In the genomic region with DNA sequence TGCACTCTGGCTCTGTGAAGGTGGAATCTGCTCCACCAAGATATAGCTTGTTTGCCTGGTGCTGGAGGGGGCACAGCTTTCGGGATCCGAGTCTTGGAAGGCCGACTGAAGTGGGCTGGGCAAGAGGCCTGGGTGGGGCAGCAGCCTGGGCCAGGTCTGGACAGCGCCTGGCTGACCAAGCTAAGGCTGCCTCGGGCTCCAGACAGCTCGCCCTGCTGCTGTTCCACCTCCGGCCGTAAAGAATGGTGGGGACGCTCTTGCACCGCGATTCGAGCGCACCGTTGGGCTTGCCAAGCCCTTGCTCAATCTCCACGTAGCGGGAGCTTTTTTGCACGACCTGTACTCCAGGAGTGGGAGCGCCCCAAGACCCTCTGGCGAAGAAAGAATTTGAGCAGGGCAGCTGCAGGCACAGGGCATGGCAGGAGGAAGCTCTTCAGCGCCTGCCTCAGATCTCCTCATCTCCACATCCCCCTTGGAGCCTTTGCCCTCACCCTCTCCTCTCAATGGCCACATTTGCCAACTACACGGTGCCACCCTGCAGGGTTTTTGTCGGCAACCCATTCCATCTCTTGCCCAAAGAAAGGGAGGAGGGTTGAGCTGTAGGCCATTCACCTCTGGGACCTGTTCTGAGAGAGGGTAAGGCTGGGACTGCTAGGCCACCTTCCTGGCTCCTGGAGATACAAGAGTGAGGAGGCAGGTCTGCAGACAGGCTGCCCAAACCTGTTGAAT, we compare ENCODE assay signal across 9 cellular contexts. TPM values are rescaled to one million over a fixed set of nuclear protein-coding genes. Genes with fewer than 3 reads are reported as not detected.
DNase-seq lines count a peak whose midpoint lies in the region; ATAC-seq, FAIRE-seq and TF ChIP-seq lines count a peak whose summit lies in the region.
"Had no signal": no experiment of that assay in that cellular context is flagged by ENCODE, and none has a peak within 500 bp of the region (broad histone marks: within the 10 kb centered on the region; RNA-seq: fewer than 3 reads in every experiment).

No MANE protein-coding gene starts in this region.

- ATAC-seq in GM18907 (IDR thresholded peaks at IDR 0.05; ENCODE audit: unreplicated experiment), result peak; percentile 80
- ATAC-seq in HG03432 (IDR thresholded peaks at IDR 0.05; ENCODE audit: unreplicated experiment), result peak; percentile 91
- ATAC-seq in Panc1, result peak; percentile 89
- peak; percentile 80 for ATAC-seq in mucosa of descending colon
- ATAC-seq in HG03571 (IDR thresholded peaks at IDR 0.05; ENCODE audit: unreplicated experiment), result no peak

- intact Hi-C loops in Panc1 (cut with micrococcal nuclease; ENCODE audit: unreplicated experiment), result loop anchor here (2.0 to 10.0 kb wide), 3 partner anchors 371 to 1063 kb away; a partner anchor contains a TSS
- intact Hi-C loops in mucosa of descending colon (cut with DNase I, micrococcal nuclease), result loop anchor here (5.0 to 10.0 kb wide), 2 partner anchors 879 to 881 kb away; a partner anchor contains a TSS

- POLR2A ChIA-PET in Panc1 (lab: Charles Lee) (no interaction called here), H1 (lab: Charles Lee; ENCODE audit: partially characterized antibody) (no interaction called here)

- DNase-seq in DMS 273 (lab: John Stamatoyannopoulos, UW; ENCODE audit: unreplicated experiment) (peak; percentile 83), Panc1 (ENCODE audit: low read depth, low spot score) (peak; percentile 22), H1 (ENCODE audit: low read depth in 1 of 2, low spot score in 2 of 2) (peak in 1 of 2 experiments; percentile 64), mucosa of descending colon (peak in 2 of 3 donors; percentile 37 to 52), NCI-H526 treated with DMSO at 0.1 percent for 48 hours (lab: John Stamatoyannopoulos, UW) (no peak)

- H2BK120ac ChIP-seq in H1 (replicated peaks; ENCODE audit: low read depth, low read length), result no peak overlapping the region

- H3K56ac ChIP-seq in H1 (replicated peaks; ENCODE audit: insufficient read length, low read depth, low read length), result no peak overlapping the region

- FAIRE-seq in H1 (lab: Jason Lieb, UNC), result no peak

- H2BK20ac ChIP-seq in H1 (ENCODE audit: low read length), result no peak overlapping the region

- in situ Hi-C loops in Panc1 (cut with HindIII; ENCODE audit: low pct_unique_long_range_greater_than_20kb, low sequenced_read_pairs), result no loop called here

- H3K14ac ChIP-seq in H1 (ENCODE audit: insufficient read length), result no peak overlapping the region

- H3K4ac ChIP-seq in H1 (replicated peaks; ENCODE audit: insufficient read length, low read depth, low read length), result no peak overlapping the region

- no peak overlapping the region for H3K9ac ChIP-seq in H1 (replicated peaks in 1 of 4; ENCODE audit: extremely low read depth in 1 of 4, low read depth in 3 of 4, low read length in 3 of 4)

- CTCF ChIA-PET in Panc1 (lab: Charles Lee), result interaction anchor here (1.2 to 1.5 kb wide), 2 partner anchors 879 to 882 kb away, joined by 4 to 10 read pairs; no protein-coding TSS in a partner anchor
- CTCF ChIA-PET in H1 (lab: Charles Lee; ENCODE audit: partially characterized antibody), result interaction anchor here (0.6 to 3.5 kb wide), 38 partner anchors 9 to 1057 kb away, joined by 3 to 14 read pairs (median 4); a partner anchor contains a TSS

- H3K4me3 ChIP-seq in Panc1 (ENCODE audit: low read depth in 2 of 2, low read length in 2 of 2) (no peak overlapping the region), H1 (ENCODE audit: extremely low read depth in 1 of 4, insufficient read depth in 2 of 4, low read depth in 3 of 4, low read length in 4 of 4) (no peak overlapping the region), mucosa of descending colon (no peak overlapping the region)
- H3K4me3 ChIP-seq: SK-N-MC had no signal

- H4K91ac ChIP-seq in H1 (replicated peaks; ENCODE audit: insufficient read length, low read length), result peak overlapping the region; percentile 25

- TF ChIP-seq CTCF in Panc1 (IDR thresholded peaks at IDR 0.05) (peak; percentile 88), H1 (IDR thresholded peaks at IDR 0.05; ENCODE audit: control extremely low read depth in 1 of 3, insufficient read depth in 1 of 3, low read depth in 1 of 3, low read length in 3 of 3) (peak; percentile 70 to 91 (median 77)), mucosa of descending colon (IDR thresholded peaks at IDR 0.05) (peak; percentile 49)

- no TSS peak for BruUV-seq in Panc1 (replicated peaks; lab: Mats Ljungman, UMichigan)

- H3K4me1 ChIP-seq in Panc1 (ENCODE audit: control insufficient read depth, insufficient read depth, low read length), result no peaks in the 10 kb centered on the region
- 0 out of 7 replicates have a peak, but pooled peaks cover 0 to 2% (median 0%) of the 10 kb centered on the region in 4 experiments for H3K4me1 ChIP-seq in H1 (replicated peaks in 1 of 4; ENCODE audit: control insufficient read depth in 3 of 4, insufficient read depth in 4 of 4, low read length in 3 of 4)
- no peaks in the 10 kb centered on the region for H3K4me1 ChIP-seq in mucosa of descending colon (ENCODE audit: low read depth)

- no peak overlapping the region for H3K4me2 ChIP-seq in H1 (ENCODE audit: insufficient read depth in 1 of 2, low read depth in 2 of 2, low read length in 2 of 2)

- H2BK5ac ChIP-seq in H1 (ENCODE audit: low read depth, low read length), result no peak overlapping the region

- no peaks in the 10 kb centered on the region for H3K79me1 ChIP-seq in H1 (ENCODE audit: low read depth, low read length)

- H2BK15ac ChIP-seq in H1 (ENCODE audit: low read length), result no peak overlapping the region

- no peak overlapping the region for H4K5ac ChIP-seq in H1 (ENCODE audit: insufficient read length, low read depth, low read length)

- H4K20me1 ChIP-seq in H1 (replicated peaks in 1 of 2; ENCODE audit: control insufficient read depth in 1 of 2, insufficient read depth in 2 of 2, low read length in 2 of 2), result no peaks in the 10 kb centered on the region

- H3K27me3 ChIP-seq in Panc1 (ENCODE audit: control insufficient read depth, insufficient read depth, low read length) (no peaks in the 10 kb centered on the region; the same call in 1 of the 2 replicates), H1 (replicated peaks in 1 of 4; ENCODE audit: control insufficient read depth in 3 of 4, extremely low read depth in 1 of 4, insufficient read depth in 3 of 4, low read length in 3 of 4) (0 out of 7 replicates have a peak, but pooled peaks cover 0 to 2% (median 0%) of the 10 kb centered on the region in 4 experiments)

- no peak overlapping the region for H2AK5ac ChIP-seq in H1 (ENCODE audit: low read depth, low read length)

- H3K18ac ChIP-seq in H1 (ENCODE audit: extremely low read depth, low read length), result no peak overlapping the region

- H2AFZ ChIP-seq in H1 (ENCODE audit: low read length), result peak overlapping the region; percentile 66; the same call in 1 of the 2 replicates

- no peak overlapping the region for H3K23ac ChIP-seq in H1 (ENCODE audit: insufficient read length)

- TF ChIP-seq RAD21 in H1 (IDR thresholded peaks at IDR 0.05 in 1 of 2, conservative IDR thresholded peaks at IDR 0.05 in 1 of 2; ENCODE audit: low read depth in 2 of 2, low read length in 2 of 2), result peak; percentile 87 to 89

- no peak for TF ChIP-seq EP300 in H1 (IDR thresholded peaks at IDR 0.05; ENCODE audit: borderline replicate concordance in 1 of 2, low read depth in 2 of 2, low read length in 2 of 2)

- TF ChIP-seq POLR2A in H1 (IDR thresholded peaks at IDR 0.05; ENCODE audit: control extremely low read depth in 1 of 2, low read depth in 2 of 2, low read length in 2 of 2), result no peak

- H3K36me3 ChIP-seq in Panc1 (ENCODE audit: control insufficient read depth, insufficient read depth, low read length), result no peaks in the 10 kb centered on the region
- no peaks in the 10 kb centered on the region for H3K36me3 ChIP-seq in H1 (ENCODE audit: control insufficient read depth in 2 of 4, insufficient read depth in 4 of 4, low read length in 3 of 4)
- no peaks in the 10 kb centered on the region for H3K36me3 ChIP-seq in mucosa of descending colon (ENCODE audit: low read depth)

- 34% methylated on average over 6 of the region's 22 CpGs; no CpG with 5 or more reads in 1 of the 2 experiments for WGBS in H1 (ENCODE audit: extremely low coverage in 1 of 2, insufficient coverage in 1 of 2, insufficient read length in 1 of 2, insufficient replicate concordance in 2 of 2, low coverage in 1 of 2, low lambda C conversion rate in 2 of 2, missing lambda C conversion rate in 1 of 2), 2 experiments

- H3K9me3 ChIP-seq in Panc1 (ENCODE audit: control insufficient read depth, insufficient read depth, low read depth, low read length), result no peaks in the 10 kb centered on the region
- H3K9me3 ChIP-seq in H1 (ENCODE audit: insufficient read depth in 2 of 2, low read depth in 1 of 2, low read length in 1 of 2), result no peaks in the 10 kb centered on the region
- no peaks in the 10 kb centered on the region for H3K9me3 ChIP-seq in mucosa of descending colon

- H4K8ac ChIP-seq in H1 (ENCODE audit: extremely low read depth, insufficient read depth, low read length), result no peak overlapping the region

- H2BK12ac ChIP-seq in H1 (ENCODE audit: low read depth, low read length), result no peak overlapping the region

- H3K23me2 ChIP-seq in H1 (ENCODE audit: low read depth, low read length), result no peaks in the 10 kb centered on the region; the same call in 1 of the 2 replicates

- H3K27ac ChIP-seq in Panc1 (ENCODE audit: low read length), result no peak overlapping the region
- H3K27ac ChIP-seq in H1 (ENCODE audit: low read depth, low read length), result no peak overlapping the region
- H3K27ac ChIP-seq: SK-N-MC had no signal

- H3K79me2 ChIP-seq in H1 (ENCODE audit: control insufficient read depth in 1 of 2, insufficient read depth in 2 of 2, low read length in 2 of 2), result no peaks in the 10 kb centered on the region

RNA-seq across cellular contexts. Expression of a gene that starts 18.9 kb away (rescaled TPM):
- total RNA-seq in Panc1 (2021; ENCODE audit: unreplicated experiment), result not detected
- polyA plus RNA-seq in Panc1 (2012; ENCODE audit: insufficient read length), result not detected
- total RNA-seq in H1 (2021; fragmentation: NEBNext Ultra II Directional; extraction: Animal tissue kit (Norgen Biotek cat#: 25700)), result not detected in 2 replicates
- polyA plus RNA-seq in H1 (2011; rRNA removed), result not detected in 2 replicates
- not detected for polyA plus RNA-seq in H1 (2011; cell fraction: cytosol; rRNA removed)
- polyA plus RNA-seq in H1 (2011; cell fraction: nucleus; rRNA removed), result not detected
- polyA plus RNA-seq in H1 (2012, experiment 1 of 2), result not detected in 4 replicates
- not detected for polyA plus RNA-seq in H1 (2012, experiment 2 of 2)
- not detected for polyA plus RNA-seq in H1 (2013, experiment 1 of 2)
- polyA plus RNA-seq in H1 (2013, experiment 2 of 2), result not detected
- not detected in 2 replicates for polyA minus RNA-seq in H1 (2011; rRNA and poly(A)+ RNA removed)
- not detected for polyA minus RNA-seq in H1 (2011; cell fraction: cytosol; rRNA and poly(A)+ RNA removed)
- polyA minus RNA-seq in H1 (2011; cell fraction: nucleus; rRNA and poly(A)+ RNA removed), result not detected
- not detected for total RNA-seq in mucosa of descending colon

RNA-seq across cellular contexts. Expression of a gene that starts 37.6 kb away (rescaled TPM):
- total RNA-seq in Panc1 (2021; ENCODE audit: unreplicated experiment) (not detected), mucosa of descending colon (not detected)
- polyA plus RNA-seq in Panc1 (2012; ENCODE audit: insufficient read length), result not detected
- total RNA-seq in H1 (2021; fragmentation: NEBNext Ultra II Directional; extraction: Animal tissue kit (Norgen Biotek cat#: 25700)), result not detected in 2 replicates
- 0.12 and 0.27 TPM in 2 replicates for polyA plus RNA-seq in H1 (2011; rRNA removed)
- not detected for polyA plus RNA-seq in H1 (2011; cell fraction: cytosol; rRNA removed)
- 0.14 TPM for polyA plus RNA-seq in H1 (2011; cell fraction: nucleus; rRNA removed)
- 0.34 TPM in 1 of 4 replicates, not detected in the others for polyA plus RNA-seq in H1 (2012, experiment 1 of 2)
- polyA plus RNA-seq in H1 (2012, experiment 2 of 2), result not detected
- polyA plus RNA-seq in H1 (2013, experiment 1 of 2), result not detected
- polyA plus RNA-seq in H1 (2013, experiment 2 of 2), result not detected
- 0.34 TPM in 1 of 2 replicates, not detected in the other for polyA minus RNA-seq in H1 (2011; rRNA and poly(A)+ RNA removed)
- not detected for polyA minus RNA-seq in H1 (2011; cell fraction: cytosol; rRNA and poly(A)+ RNA removed)
- not detected for polyA minus RNA-seq in H1 (2011; cell fraction: nucleus; rRNA and poly(A)+ RNA removed)

RNA-seq across cellular contexts. Expression of a gene that starts 58.2 kb away (rescaled TPM):
- not detected for total RNA-seq in Panc1 (2021; ENCODE audit: unreplicated experiment)
- not detected for polyA plus RNA-seq in Panc1 (2012; ENCODE audit: insufficient read length)
- 5.4 and 8.2 TPM in 2 replicates for total RNA-seq in H1 (2021; fragmentation: NEBNext Ultra II Directional; extraction: Animal tissue kit (Norgen Biotek cat#: 25700))
- polyA plus RNA-seq in H1 (2011; rRNA removed), result 4.2 and 4.8 TPM in 2 replicates
- 4.3 TPM for polyA plus RNA-seq in H1 (2011; cell fraction: cytosol; rRNA removed)
- polyA plus RNA-seq in H1 (2011; cell fraction: nucleus; rRNA removed), result 4.6 TPM
- polyA plus RNA-seq in H1 (2012, experiment 1 of 2), result 2.7 to 5.0 TPM (median 4.7 TPM) in 4 replicates
- polyA plus RNA-seq in H1 (2012, experiment 2 of 2), result 1.2 TPM
- 3.7 TPM for polyA plus RNA-seq in H1 (2013, experiment 1 of 2)
- 4.3 TPM for polyA plus RNA-seq in H1 (2013, experiment 2 of 2)
- 4.5 TPM in 2 replicates for polyA minus RNA-seq in H1 (2011; rRNA and poly(A)+ RNA removed)
- polyA minus RNA-seq in H1 (2011; cell fraction: cytosol; rRNA and poly(A)+ RNA removed), result 6.5 TPM
- polyA minus RNA-seq in H1 (2011; cell fraction: nucleus; rRNA and poly(A)+ RNA removed), result 2.8 TPM
- total RNA-seq in mucosa of descending colon, result 1 to 10 TPM in 1 of 3 donors, under 1 TPM in 2; 0.06 to 2.8 (median 0.22) TPM
